In genomic region chr2:9813312-9814128, GRCh38 we compare ENCODE assay signal across 8 cellular contexts. TPM values are rescaled to one million over a fixed set of nuclear protein-coding genes. Genes with fewer than 3 reads are reported as not detected.
DNase-seq lines count a peak whose midpoint lies in the region; ATAC-seq and TF ChIP-seq lines count a peak whose summit lies in the region.

No MANE protein-coding gene starts in this region.

- H3K9ac ChIP-seq in duodenal mucosa (ENCODE audit: low read depth in 1 of 2, low read length in 2 of 2) (no peak overlapping the region), mesenchymal stem cell (ENCODE audit: low read length) (peak overlapping the region; percentile 72)

- H2AFZ ChIP-seq in mesenchymal stem cell (ENCODE audit: low read depth, low read length), result peak overlapping the region; percentile 54

- H3K27ac ChIP-seq in HEK293 (ENCODE audit: extremely low read depth, low read depth, low read length) (no peak overlapping the region), duodenal mucosa (ENCODE audit: low read depth, low read length) (no peak overlapping the region), mesenchymal stem cell (ENCODE audit: low read length, poor library complexity, severe bottlenecking) (no peak overlapping the region)

- H3K4me2 ChIP-seq in mesenchymal stem cell (ENCODE audit: low read length, poor library complexity, severe bottlenecking), result peak overlapping the region; percentile 44

- H2BK15ac ChIP-seq in mesenchymal stem cell (ENCODE audit: low read depth, poor library complexity, severe bottlenecking), result no peak overlapping the region

- H4K91ac ChIP-seq in mesenchymal stem cell (ENCODE audit: low read length), result peak overlapping the region; percentile 14

- H3K14ac ChIP-seq in mesenchymal stem cell (ENCODE audit: low read length in 2 of 2), result no peak overlapping the region

- H4K8ac ChIP-seq in mesenchymal stem cell (ENCODE audit: low read length), result peak overlapping the region; percentile 76

- H3K4me1 ChIP-seq in HEK293 (ENCODE audit: control insufficient read depth, insufficient read depth, low read length) (no peaks in the 10 kb centered on the region), duodenal mucosa (ENCODE audit: control insufficient read depth in 1 of 2, insufficient read depth in 2 of 2, low read length in 2 of 2) (peaks cover 19 to 22% of the 10 kb centered on the region in 2 donors), mesenchymal stem cell (ENCODE audit: control insufficient read depth, insufficient read depth, low read depth, low read length) (peaks cover 12% of the 10 kb centered on the region)

- CTCF ChIA-PET in HEK293 (lab: Yijun Ruan, JAX), result interaction anchor here (0.6 to 6.6 kb wide), 40 partner anchors 11 to 803 kb away, joined by 3 to 90 read pairs (median 4); partner anchors contain the start of gene TAF1B

- TF ChIP-seq CTCF in HEK293 (tag by site-specific recombination; IDR thresholded peaks at IDR 0.05), result peak; percentile 86

- no peak overlapping the region for H3K23ac ChIP-seq in mesenchymal stem cell (ENCODE audit: low read length in 2 of 2)

- in situ Hi-C loops in Caki2 (cut with HindIII; ENCODE audit: low pct_unique_long_range_greater_than_20kb, low sequenced_read_pairs), result loop anchor here (25.0 kb wide), 2 partner anchors 149 to 224 kb away; partner anchors contain the start of genes GRHL1 and KLF11

- WGBS in mesenchymal stem cell, result 35% methylated on average over 24 of the region's 24 CpGs

- H3K27me3 ChIP-seq in duodenal mucosa (ENCODE audit: control insufficient read depth in 1 of 2, insufficient read depth in 2 of 2, low read length in 2 of 2) (peaks cover 0 to 4% of the 10 kb centered on the region in 2 donors), mesenchymal stem cell (ENCODE audit: control insufficient read depth in 1 of 2, insufficient read depth in 1 of 2, low read length in 2 of 2) (no peaks in the 10 kb centered on the region)

- POLR2A ChIA-PET in HEK293 (lab: Yijun Ruan, JAX), result interaction anchor here (0.8 to 3.7 kb wide), 2 partner anchors 30 to 235 kb away, joined by 3 to 27 read pairs; partner anchors contain the start of gene TAF1B

- H3K9me3 ChIP-seq in HEK293 (ENCODE audit: control insufficient read depth, insufficient read depth, low read depth, low read length), result no peaks in the 10 kb centered on the region
- H3K9me3 ChIP-seq in duodenal mucosa (ENCODE audit: control insufficient read depth in 1 of 2, low read length in 2 of 2), result no peaks in the 10 kb centered on the region
- H3K9me3 ChIP-seq in mesenchymal stem cell (ENCODE audit: control insufficient read depth, low read length), result no peaks in the 10 kb centered on the region

- no peak for ATAC-seq in HG02852 (IDR thresholded peaks at IDR 0.05; ENCODE audit: unreplicated experiment)

- H3K4ac ChIP-seq in mesenchymal stem cell (ENCODE audit: low read depth in 1 of 2, low read length in 2 of 2), result no peak overlapping the region

- H2BK5ac ChIP-seq in mesenchymal stem cell (ENCODE audit: low read depth, low read length, poor library complexity, severe bottlenecking), result no peak overlapping the region

- DNase-seq in Caki2 (ENCODE audit: low read depth), result peak; percentile 50
- DNase-seq in NCI-H510A treated with DMSO at 0.1 percent for 48 hours (lab: John Stamatoyannopoulos, UW), result peak; percentile 60
- DNase-seq in activated CD4-positive, alpha-beta T cell treated with anti-CD3 and anti-CD28 coated beads, Interleukin-2, amount 50 U/mL, for 4 hours, result peak; percentile 65 to 68
- DNase-seq in mesenchymal stem cell, result peak; percentile 63
- DNase-seq in stimulated activated CD8-positive, alpha-beta memory T cell treated with anti-CD3 and anti-CD28 coated beads, Interleukin-15, amount 100 ng/mL, for 48 hours (ENCODE audit: low read depth in 2 of 2), result peak; percentile 44 to 59

- H3K18ac ChIP-seq in mesenchymal stem cell (ENCODE audit: low read depth in 1 of 2, low read length in 2 of 2), result peak overlapping the region in 1 of 2 experiments; percentile 32

- H2BK120ac ChIP-seq in mesenchymal stem cell (ENCODE audit: low read depth, low read length), result no peak overlapping the region

- H3K36me3 ChIP-seq in HEK293 (ENCODE audit: control insufficient read depth in 2 of 2, insufficient read depth in 1 of 2, low read length in 2 of 2) (no peaks in the 10 kb centered on the region), duodenal mucosa (ENCODE audit: control insufficient read depth in 1 of 2, insufficient read depth in 2 of 2, low read length in 2 of 2) (no peaks in the 10 kb centered on the region), mesenchymal stem cell (ENCODE audit: control insufficient read depth in 1 of 2, insufficient read depth in 2 of 2, low read depth in 1 of 2, low read length in 2 of 2) (no peaks in the 10 kb centered on the region)

- no peaks in the 10 kb centered on the region for H3K79me1 ChIP-seq in mesenchymal stem cell (replicated peaks; ENCODE audit: low read length, poor library complexity, severe bottlenecking)

- no peak overlapping the region for H2AK5ac ChIP-seq in mesenchymal stem cell (ENCODE audit: low read length, severe bottlenecking)

- H2BK12ac ChIP-seq in mesenchymal stem cell (ENCODE audit: low read length in 2 of 2), result peak overlapping the region in 1 of 2 experiments; percentile 29

- H3K4me3 ChIP-seq in HEK293 (ENCODE audit: low read depth, low read length) (no peak overlapping the region), duodenal mucosa (ENCODE audit: low read depth in 1 of 2, low read length in 2 of 2) (peak overlapping the region; percentile 11 to 53), mesenchymal stem cell (ENCODE audit: insufficient read depth in 1 of 2, low read depth in 1 of 2, low read length in 2 of 2) (peak overlapping the region in 1 of 2 experiments; percentile 64)

TF ChIP-seq in HEK293, 187 proteins besides CTCF, POLR2A, EP300 and RAD21 (continues in another document):
- TF ChIP-seq, protein P1, sequence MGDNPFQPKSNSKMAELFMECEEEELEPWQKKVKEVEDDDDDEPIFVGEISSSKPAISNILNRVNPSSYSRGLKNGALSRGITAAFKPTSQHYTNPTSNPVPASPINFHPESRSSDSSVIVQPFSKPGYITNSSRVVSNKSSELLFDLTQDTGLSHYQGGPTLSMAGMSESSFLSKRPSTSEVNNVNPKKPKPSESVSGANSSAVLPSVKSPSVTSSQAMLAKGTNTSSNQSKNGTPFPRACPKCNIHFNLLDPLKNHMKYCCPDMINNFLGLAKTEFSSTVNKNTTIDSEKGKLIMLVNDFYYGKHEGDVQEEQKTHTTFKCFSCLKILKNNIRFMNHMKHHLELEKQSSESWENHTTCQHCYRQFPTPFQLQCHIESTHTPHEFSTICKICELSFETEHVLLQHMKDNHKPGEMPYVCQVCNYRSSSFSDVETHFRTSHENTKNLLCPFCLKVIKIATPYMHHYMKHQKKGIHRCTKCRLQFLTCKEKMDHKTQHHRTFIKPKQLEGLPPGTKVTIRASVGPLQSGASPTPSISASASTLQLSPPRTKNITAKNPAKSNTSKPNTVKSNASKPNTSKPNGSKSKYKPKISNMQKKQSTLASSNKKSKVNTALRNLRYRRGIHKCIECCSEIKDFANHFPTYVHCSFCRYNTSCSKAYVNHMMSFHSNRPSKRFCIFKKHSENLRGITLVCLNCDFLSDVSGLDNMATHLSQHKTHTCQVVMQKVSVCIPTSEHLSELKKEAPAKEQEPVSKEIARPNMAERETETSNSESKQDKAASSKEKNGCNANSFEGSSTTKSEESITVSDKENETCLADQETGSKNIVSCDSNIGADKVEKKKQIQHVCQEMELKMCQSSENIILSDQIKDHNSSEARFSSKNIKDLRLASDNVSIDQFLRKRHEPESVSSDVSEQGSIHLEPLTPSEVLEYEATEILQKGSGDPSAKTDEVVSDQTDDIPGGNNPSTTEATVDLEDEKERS (tag by site-specific recombination; IDR thresholded peaks at IDR 0.05), result no peak
- no peak for TF ChIP-seq ZNF341 (tag by site-specific recombination; IDR thresholded peaks at IDR 0.05; ENCODE audit: low read depth)
- no peak for TF ChIP-seq ZNF785 (tag by site-specific recombination; IDR thresholded peaks at IDR 0.05)
- TF ChIP-seq ZNF654 (tag by site-specific recombination; IDR thresholded peaks at IDR 0.05; ENCODE audit: low read depth), result peak; percentile 73
- TF ChIP-seq ZNF2 (tag by site-specific recombination; IDR thresholded peaks at IDR 0.05), result peak; percentile 88
- TF ChIP-seq ZBTB17 (tag by site-specific recombination; IDR thresholded peaks at IDR 0.05), result peak; percentile 57; the same call in 1 of the 2 replicates
- peak; percentile 74 for TF ChIP-seq ZBTB48 (tag by site-specific recombination; IDR thresholded peaks at IDR 0.05)
- no peak for TF ChIP-seq BCL11B (tag by site-specific recombination; IDR thresholded peaks at IDR 0.05; ENCODE audit: low read depth)
- TF ChIP-seq ZNF132 (tag by site-specific recombination; IDR thresholded peaks at IDR 0.05; ENCODE audit: borderline replicate concordance), result no peak
- no peak for TF ChIP-seq ZNF121 (tag by site-specific recombination; IDR thresholded peaks at IDR 0.05)
- TF ChIP-seq ZNF112 (tag by site-specific recombination; IDR thresholded peaks at IDR 0.05), result no peak
- TF ChIP-seq MZF1 (tag by site-specific recombination; IDR thresholded peaks at IDR 0.05; ENCODE audit: borderline replicate concordance), result no peak
- TF ChIP-seq, protein P2, sequence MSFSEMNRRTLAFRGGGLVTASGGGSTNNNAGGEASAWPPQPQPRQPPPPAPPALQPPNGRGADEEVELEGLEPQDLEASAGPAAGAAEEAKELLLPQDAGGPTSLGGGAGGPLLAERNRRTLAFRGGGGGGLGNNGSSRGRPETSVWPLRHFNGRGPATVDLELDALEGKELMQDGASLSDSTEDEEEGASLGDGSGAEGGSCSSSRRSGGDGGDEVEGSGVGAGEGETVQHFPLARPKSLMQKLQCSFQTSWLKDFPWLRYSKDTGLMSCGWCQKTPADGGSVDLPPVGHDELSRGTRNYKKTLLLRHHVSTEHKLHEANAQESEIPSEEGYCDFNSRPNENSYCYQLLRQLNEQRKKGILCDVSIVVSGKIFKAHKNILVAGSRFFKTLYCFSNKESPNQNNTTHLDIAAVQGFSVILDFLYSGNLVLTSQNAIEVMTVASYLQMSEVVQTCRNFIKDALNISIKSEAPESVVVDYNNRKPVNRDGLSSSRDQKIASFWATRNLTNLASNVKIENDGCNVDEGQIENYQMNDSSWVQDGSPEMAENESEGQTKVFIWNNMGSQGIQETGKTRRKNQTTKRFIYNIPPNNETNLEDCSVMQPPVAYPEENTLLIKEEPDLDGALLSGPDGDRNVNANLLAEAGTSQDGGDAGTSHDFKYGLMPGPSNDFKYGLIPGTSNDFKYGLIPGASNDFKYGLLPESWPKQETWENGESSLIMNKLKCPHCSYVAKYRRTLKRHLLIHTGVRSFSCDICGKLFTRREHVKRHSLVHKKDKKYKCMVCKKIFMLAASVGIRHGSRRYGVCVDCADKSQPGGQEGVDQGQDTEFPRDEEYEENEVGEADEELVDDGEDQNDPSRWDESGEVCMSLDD (tag by site-specific recombination; IDR thresholded peaks at IDR 0.05), result no peak; the same call in 1 of the 2 replicates
- peak; percentile 22; the same call in 1 of the 2 replicates for TF ChIP-seq ZFHX2 (tag by site-specific recombination; conservative IDR thresholded peaks at IDR 0.05)

RNA-seq across cellular contexts. Expression of gene TAF1B, which starts 29.8 kb away (rescaled TPM):
- total RNA-seq in Caki2 (2014; rRNA removed; shearing (Covaris generic); ENCODE audit: low replicate concordance), result 19.4 and 44.9 TPM in 2 replicates
- polyA plus RNA-seq in mesenchymal stem cell (2013, experiment 1 of 2), result 12.1 TPM
- polyA plus RNA-seq in mesenchymal stem cell (2013, experiment 2 of 2), result 12.5 TPM
